8 cellular contexts compared by ENCODE assay signal in the genomic region with DNA sequence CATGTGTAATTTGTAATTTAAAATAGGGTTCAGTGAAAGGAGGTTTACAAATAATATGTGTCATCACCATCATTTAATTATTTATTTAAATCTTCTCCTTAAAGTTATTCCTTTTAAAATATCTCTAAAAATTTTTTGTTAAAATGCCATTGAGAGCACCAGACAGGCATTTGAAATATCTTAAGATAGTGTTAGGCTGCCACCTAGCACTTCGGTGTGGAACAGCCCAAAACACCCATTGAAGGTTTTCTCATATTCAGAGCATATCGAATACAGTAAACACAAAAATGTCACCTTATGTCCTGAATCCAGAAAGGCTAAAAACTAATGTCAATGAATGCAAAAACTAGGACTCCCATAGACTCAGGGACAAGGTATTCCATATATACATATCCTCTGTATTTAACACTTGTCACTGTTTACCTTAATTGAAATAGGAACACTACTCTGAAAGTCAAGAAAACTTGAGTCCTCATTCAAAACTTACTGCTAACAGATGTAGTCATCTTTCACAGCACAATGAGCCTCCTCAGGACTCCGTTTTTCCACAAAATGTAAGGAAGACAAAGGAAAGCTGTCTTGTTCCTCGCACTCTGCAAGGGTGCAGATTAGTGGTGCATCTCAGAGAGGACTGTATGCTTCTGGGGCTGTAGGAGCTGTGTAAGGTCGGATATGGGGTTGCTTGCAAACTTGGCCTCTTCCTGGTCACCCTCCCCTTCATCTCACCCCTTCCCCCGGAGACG.
DNase-seq lines count a peak whose midpoint lies in the region; ATAC-seq lines count a peak whose summit lies in the region.

No MANE protein-coding gene starts in this region.

- peak; percentile 11 for DNase-seq in activated CD4-positive, alpha-beta T cell treated with anti-CD3 and anti-CD28 coated beads, Interleukin-2, amount 10 ng/mL, durations not matched to agents 7 days and 5 days
- DNase-seq in activated CD4-positive, alpha-beta T cell treated with anti-CD3 and anti-CD28 coated beads, Interleukin-2, amount 10 ng/mL, durations not matched to agents 24 days and 14 days = no peak
- DNase-seq in NCI-H446 (lab: John Stamatoyannopoulos, UW) (peak; percentile 17 to 42), cerebellar cortex (ENCODE audit: low spot score) (peak; percentile 52), lung microvascular endothelial cell (ENCODE audit: low read depth in 2 of 2) (peak; percentile 15 to 56), cerebellar nuclear complex (lab: John Stamatoyannopoulos, UW) (no peak)
- no peak for DNase-seq in natural killer cell treated with Interleukin-12 subunit alpha and Interleukin-12 subunit beta and Interleukin-15 and Interleukin-18, amount 100 ng/mL, for 72 hours (ENCODE audit: low spot score)

- H3K36me3 Mint-ChIP-seq in activated CD4-positive, alpha-beta T cell treated with anti-CD3 and anti-CD28 coated beads, Interleukin-2, amount 10 ng/mL, durations not matched to agents 7 days and 5 days (ENCODE audit: low read depth) = no peaks in the 10 kb centered on the region
- no peaks in the 10 kb centered on the region for H3K36me3 Mint-ChIP-seq in activated CD4-positive, alpha-beta T cell treated with anti-CD3 and anti-CD28 coated beads, Interleukin-2, amount 10 ng/mL, durations not matched to agents 24 days and 14 days (ENCODE audit: low read depth)
- no peaks in the 10 kb centered on the region for H3K36me3 Mint-ChIP-seq in natural killer cell treated with Interleukin-12 subunit alpha and Interleukin-12 subunit beta and Interleukin-15 and Interleukin-18, amount 100 ng/mL, for 72 hours

- H3K27me3 Mint-ChIP-seq in activated CD4-positive, alpha-beta T cell treated with anti-CD3 and anti-CD28 coated beads, Interleukin-2, amount 10 ng/mL, durations not matched to agents 7 days and 5 days = peaks cover 2% of the 10 kb centered on the region
- no peaks in the 10 kb centered on the region for H3K27me3 Mint-ChIP-seq in activated CD4-positive, alpha-beta T cell treated with anti-CD3 and anti-CD28 coated beads, Interleukin-2, amount 10 ng/mL, durations not matched to agents 24 days and 14 days
- peaks cover 0 to 4% of the 10 kb centered on the region in 2 donors for H3K27me3 Mint-ChIP-seq in natural killer cell treated with Interleukin-12 subunit alpha and Interleukin-12 subunit beta and Interleukin-15 and Interleukin-18, amount 100 ng/mL, for 72 hours

- H3K27ac Mint-ChIP-seq in activated CD4-positive, alpha-beta T cell treated with anti-CD3 and anti-CD28 coated beads, Interleukin-2, amount 10 ng/mL, durations not matched to agents 7 days and 5 days = no peak overlapping the region
- H3K27ac Mint-ChIP-seq in activated CD4-positive, alpha-beta T cell treated with anti-CD3 and anti-CD28 coated beads, Interleukin-2, amount 10 ng/mL, durations not matched to agents 24 days and 14 days = no peak overlapping the region
- no peak overlapping the region for H3K27ac Mint-ChIP-seq in natural killer cell treated with Interleukin-12 subunit alpha and Interleukin-12 subunit beta and Interleukin-15 and Interleukin-18, amount 100 ng/mL, for 72 hours

- H3K4me3 Mint-ChIP-seq in activated CD4-positive, alpha-beta T cell treated with anti-CD3 and anti-CD28 coated beads, Interleukin-2, amount 10 ng/mL, durations not matched to agents 7 days and 5 days = no peak overlapping the region
- no peak overlapping the region for H3K4me3 Mint-ChIP-seq in activated CD4-positive, alpha-beta T cell treated with anti-CD3 and anti-CD28 coated beads, Interleukin-2, amount 10 ng/mL, durations not matched to agents 24 days and 14 days
- H3K4me3 Mint-ChIP-seq in natural killer cell treated with Interleukin-12 subunit alpha and Interleukin-12 subunit beta and Interleukin-15 and Interleukin-18, amount 100 ng/mL, for 72 hours = no peak overlapping the region

- intact Hi-C loops in activated CD4-positive, alpha-beta T cell treated with anti-CD3 and anti-CD28 coated beads, Interleukin-2, amount 10 ng/mL, durations not matched to agents 24 days and 14 days (cut with micrococcal nuclease) = no loop called here

- peak; percentile 75 for ATAC-seq in HG02885 (IDR thresholded peaks at IDR 0.05; ENCODE audit: poor library complexity, unreplicated experiment)
- no peak for ATAC-seq in natural killer cell treated with Interleukin-12 subunit alpha and Interleukin-12 subunit beta and Interleukin-15 and Interleukin-18, amount 100 ng/mL, for 72 hours

- POLR2A ChIA-PET in activated CD4-positive, alpha-beta T cell treated with anti-CD3 and anti-CD28 coated beads, Interleukin-2, amount 10 ng/mL, durations not matched to agents 7 days and 5 days (lab: Charles Lee) = no interaction called here

- no peaks in the 10 kb centered on the region for H3K9me3 Mint-ChIP-seq in activated CD4-positive, alpha-beta T cell treated with anti-CD3 and anti-CD28 coated beads, Interleukin-2, amount 10 ng/mL, durations not matched to agents 7 days and 5 days
- no peaks in the 10 kb centered on the region for H3K9me3 Mint-ChIP-seq in activated CD4-positive, alpha-beta T cell treated with anti-CD3 and anti-CD28 coated beads, Interleukin-2, amount 10 ng/mL, durations not matched to agents 24 days and 14 days
- no peaks in the 10 kb centered on the region for H3K9me3 Mint-ChIP-seq in natural killer cell treated with Interleukin-12 subunit alpha and Interleukin-12 subunit beta and Interleukin-15 and Interleukin-18, amount 100 ng/mL, for 72 hours

- CTCF ChIA-PET in activated CD4-positive, alpha-beta T cell treated with anti-CD3 and anti-CD28 coated beads, Interleukin-2, amount 10 ng/mL, durations not matched to agents 7 days and 5 days (lab: Charles Lee) = no interaction called here

- H3K4me1 Mint-ChIP-seq in activated CD4-positive, alpha-beta T cell treated with anti-CD3 and anti-CD28 coated beads, Interleukin-2, amount 10 ng/mL, durations not matched to agents 7 days and 5 days = no peaks in the 10 kb centered on the region
- no peaks in the 10 kb centered on the region for H3K4me1 Mint-ChIP-seq in activated CD4-positive, alpha-beta T cell treated with anti-CD3 and anti-CD28 coated beads, Interleukin-2, amount 10 ng/mL, durations not matched to agents 24 days and 14 days
- no peaks in the 10 kb centered on the region for H3K4me1 Mint-ChIP-seq in natural killer cell treated with Interleukin-12 subunit alpha and Interleukin-12 subunit beta and Interleukin-15 and Interleukin-18, amount 100 ng/mL, for 72 hours (ENCODE audit: low read depth in 2 of 2)

Comparison
In these comparisons a context has a peak if more than half of its experiments do, and no peak if none do; other contexts are left out.
1. DNase-seq: peak in activated CD4-positive, alpha-beta T cell treated with anti-CD3 and anti-CD28 coated beads, Interleukin-2, amount 10 ng/mL, durations not matched to agents 7 days and 5 days (single experiment), NCI-H446 (2 of 2), cerebellar cortex (single experiment) and lung microvascular endothelial cell (2 of 2); none in activated CD4-positive, alpha-beta T cell treated with anti-CD3 and anti-CD28 coated beads, Interleukin-2, amount 10 ng/mL, durations not matched to agents 24 days and 14 days (single experiment), cerebellar nuclear complex (0 of 2) and natural killer cell treated with Interleukin-12 subunit alpha and Interleukin-12 subunit beta and Interleukin-15 and Interleukin-18, amount 100 ng/mL, for 72 hours (single experiment).